Comparison of ENCODE assay signal across 1 cellular context in the genomic region with DNA sequence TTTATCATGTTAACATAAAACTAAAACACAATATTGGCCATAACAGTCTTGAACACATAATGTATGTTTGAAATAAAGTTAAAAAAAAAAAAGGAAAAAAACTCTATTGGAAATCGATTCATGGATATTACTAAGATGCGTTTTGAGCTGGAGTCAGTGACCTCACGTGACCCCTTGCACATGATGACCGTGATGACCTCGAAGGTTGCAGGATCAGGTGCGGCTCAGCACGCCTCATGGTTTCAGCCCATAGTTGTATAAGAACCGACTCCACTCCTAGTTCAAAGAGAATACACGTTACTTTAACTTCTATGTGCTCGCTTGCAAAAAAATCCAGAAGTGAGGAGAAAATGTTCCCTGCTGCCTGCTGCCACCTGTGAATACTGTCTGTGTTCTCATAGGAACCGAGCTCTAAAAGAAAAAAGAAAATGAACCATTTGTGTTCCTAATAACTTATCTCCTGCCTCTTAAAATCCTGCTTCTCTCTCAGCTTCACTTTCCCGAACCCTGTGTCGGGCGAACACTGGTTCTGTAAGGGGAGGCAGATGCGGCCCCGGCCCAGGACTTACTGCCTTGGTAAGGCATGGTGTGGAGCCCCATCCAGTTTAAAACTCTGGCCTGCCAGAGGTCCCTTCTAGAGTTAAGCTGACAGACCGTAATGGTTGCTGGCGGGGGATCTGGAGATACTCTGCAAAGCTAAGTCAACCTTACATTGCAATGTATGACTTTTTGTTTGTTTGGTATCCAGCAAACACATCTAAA.
TF ChIP-seq lines count a peak whose summit lies in the region.

No MANE protein-coding gene starts in this region.

TF ChIP-seq in HepG2, 621 proteins besides CTCF, POLR2A, EP300 and RAD21 (continued from another document):
- TF ChIP-seq, protein P1, sequence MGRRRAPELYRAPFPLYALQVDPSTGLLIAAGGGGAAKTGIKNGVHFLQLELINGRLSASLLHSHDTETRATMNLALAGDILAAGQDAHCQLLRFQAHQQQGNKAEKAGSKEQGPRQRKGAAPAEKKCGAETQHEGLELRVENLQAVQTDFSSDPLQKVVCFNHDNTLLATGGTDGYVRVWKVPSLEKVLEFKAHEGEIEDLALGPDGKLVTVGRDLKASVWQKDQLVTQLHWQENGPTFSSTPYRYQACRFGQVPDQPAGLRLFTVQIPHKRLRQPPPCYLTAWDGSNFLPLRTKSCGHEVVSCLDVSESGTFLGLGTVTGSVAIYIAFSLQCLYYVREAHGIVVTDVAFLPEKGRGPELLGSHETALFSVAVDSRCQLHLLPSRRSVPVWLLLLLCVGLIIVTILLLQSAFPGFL (CRISPR knock-in tag; IDR thresholded peaks at IDR 0.05), result no peak
- TF ChIP-seq NR2F1 (CRISPR knock-in tag; IDR thresholded peaks at IDR 0.05) (no peak), ZEB1 (IDR thresholded peaks at IDR 0.05; ENCODE audit: insufficient replicate concordance, low read depth) (no peak), REXO4 (CRISPR knock-in tag; IDR thresholded peaks at IDR 0.05; ENCODE audit: borderline replicate concordance) (no peak), ZNF333 (CRISPR knock-in tag; IDR thresholded peaks at IDR 0.05; ENCODE audit: borderline replicate concordance) (no peak)
